Comparison of ENCODE assay signal across 8 cellular contexts in the genomic region with DNA sequence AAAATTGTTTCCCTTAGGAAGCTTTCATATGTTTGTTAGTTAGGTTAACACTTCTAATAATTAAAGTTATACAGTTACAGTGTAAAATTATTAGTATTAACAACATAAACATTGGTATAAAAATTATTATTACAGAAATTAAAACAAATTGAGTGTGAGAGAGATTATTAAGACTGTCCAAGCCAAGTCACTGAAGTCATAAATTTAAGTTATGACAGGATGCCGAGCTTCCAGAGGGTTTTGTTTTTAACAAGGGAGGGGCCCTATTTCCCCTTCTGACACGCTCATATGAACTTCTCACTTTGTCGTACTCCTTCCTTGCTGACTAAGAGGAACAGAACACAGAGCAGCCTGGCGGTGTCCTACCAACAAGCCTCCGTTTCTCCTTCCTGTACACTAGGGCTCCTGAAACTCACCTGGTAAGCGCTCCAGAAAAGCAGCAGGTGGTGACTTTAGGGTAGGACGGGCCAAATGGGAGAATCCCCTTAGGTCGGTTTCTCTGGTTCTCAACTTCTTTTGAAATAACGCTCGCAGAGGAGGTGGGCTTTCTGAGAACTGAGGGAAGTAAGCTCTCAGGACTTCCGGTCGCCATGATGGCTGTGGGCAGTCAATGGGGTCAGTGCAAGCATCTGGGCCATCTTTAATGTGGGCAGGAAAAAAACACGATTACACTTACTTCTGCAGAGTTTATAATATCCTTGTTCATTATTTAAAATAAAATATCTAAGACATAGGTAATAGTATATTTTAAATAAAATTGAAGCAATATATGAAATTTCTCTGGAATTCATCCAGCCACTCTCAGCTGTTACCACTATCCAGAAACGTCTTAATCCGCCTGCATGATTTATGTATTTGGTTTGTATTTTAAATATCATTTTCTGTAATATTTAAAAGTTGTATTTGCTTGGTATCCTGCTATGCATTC. TPM values are rescaled to one million over a fixed set of nuclear protein-coding genes. Genes with fewer than 3 reads are reported as not detected.
DNase-seq lines count a peak whose midpoint lies in the region; ATAC-seq, FAIRE-seq and TF ChIP-seq lines count a peak whose summit lies in the region.

A gene with protein sequence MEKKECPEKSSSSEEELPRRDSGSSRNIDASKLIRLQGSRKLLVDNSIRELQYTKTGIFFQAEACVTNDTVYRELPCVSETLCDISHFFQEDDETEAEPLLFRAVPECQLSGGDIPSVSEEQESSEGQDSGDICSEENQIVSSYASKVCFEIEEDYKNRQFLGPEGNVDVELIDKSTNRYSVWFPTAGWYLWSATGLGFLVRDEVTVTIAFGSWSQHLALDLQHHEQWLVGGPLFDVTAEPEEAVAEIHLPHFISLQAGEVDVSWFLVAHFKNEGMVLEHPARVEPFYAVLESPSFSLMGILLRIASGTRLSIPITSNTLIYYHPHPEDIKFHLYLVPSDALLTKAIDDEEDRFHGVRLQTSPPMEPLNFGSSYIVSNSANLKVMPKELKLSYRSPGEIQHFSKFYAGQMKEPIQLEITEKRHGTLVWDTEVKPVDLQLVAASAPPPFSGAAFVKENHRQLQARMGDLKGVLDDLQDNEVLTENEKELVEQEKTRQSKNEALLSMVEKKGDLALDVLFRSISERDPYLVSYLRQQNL (minus strand): TSS at position 537 of the 928 bp plus-strand sequence. CDS start 14,892 bp downstream, outside the sequence.

- TF ChIP-seq RAD21 in HepG2 (CRISPR knock-in tag; IDR thresholded peaks at IDR 0.05), result no peak

- H3K27ac ChIP-seq in dorsolateral prefrontal cortex (peak within 1 kb of the TSS; percentile 16 to 97 (median 88)), HepG2 (ENCODE audit: extremely low read length, insufficient read depth, low read length) (peak within 1 kb of the TSS; percentile 100)

- TSS peak; percentile 79 for BruUV-seq in HepG2 (replicated peaks; lab: Mats Ljungman, UMichigan)

- H4K20me1 ChIP-seq in HepG2 (ENCODE audit: insufficient read depth, low read length), result no peaks in the 10 kb centered on the region

- H3K9me3 ChIP-seq in HepG2 (ENCODE audit: low read length), result no peaks in the 10 kb centered on the region

- FAIRE-seq in HepG2 (lab: Jason Lieb, UNC), result peak; percentile 90

- H2AFZ ChIP-seq in HepG2 (ENCODE audit: low read length), result peak within 1 kb of the TSS; percentile 100

- peaks cover 8% of the 10 kb centered on the region for H3K79me2 ChIP-seq in HepG2 (ENCODE audit: insufficient read depth, low read length)

- in situ Hi-C loops in HepG2 (cut with HindIII; ENCODE audit: extremely low pct_ligation_motif_present, low pct_unique_long_range_greater_than_20kb), result loop anchor here (25.0 kb wide), 1 partner anchor 293 kb away; no protein-coding TSS in a partner anchor

- H3K27me3 ChIP-seq in dorsolateral prefrontal cortex, result no peaks in the 10 kb centered on the region
- H3K27me3 ChIP-seq in HepG2 (ENCODE audit: control insufficient read depth in 1 of 2, insufficient read depth in 2 of 2, low read length in 2 of 2), result no peaks in the 10 kb centered on the region

- CTCF ChIA-PET in HepG2 (lab: Yijun Ruan, JAX; ENCODE audit: low intra/inter-chr PET ratio, low total read pairs), result no interaction called here

- POLR2A ChIA-PET in HepG2 (lab: Yijun Ruan, JAX), result interaction anchor here (1.0 to 1.7 kb wide), 4 partner anchors 16 to 145 kb away, joined by 7 to 17 read pairs (median 10); partner anchors contain the start of genes LIG1, PLA2G4C and ZSWIM9

- DNase-seq in AG10803 (ENCODE audit: low read depth) (peak; percentile 87), NCI-H748 treated with DMSO at 0.1 percent for 48 hours (lab: John Stamatoyannopoulos, UW) (peak; percentile 94), dorsolateral prefrontal cortex (peak; percentile 65 to 87 (median 78)), HepG2 (ENCODE audit: low spot score) (peak; percentile 88)
- DNase-seq in activated CD4-positive, alpha-beta T cell treated with anti-CD3 and anti-CD28 coated beads, Interleukin-2, amount 50 U/mL, for 4 hours, result peak; percentile 77
- peak; percentile 64 to 71 for DNase-seq in stimulated activated CD4-positive, alpha-beta T cell treated with anti-CD3 and anti-CD28 coated beads, Interleukin-2, amount 100 ng/mL, for 48 hours

- intact Hi-C loops in dorsolateral prefrontal cortex (cut with DNase I) (loop anchor here (1.0 to 10.0 kb wide), 2 partner anchors 81 to 85 kb away; partner anchors contain the start of genes LIG1 (in 2 of the 2) and ZSWIM9 (in 2 of the 2)), HepG2 (cut with micrococcal nuclease; ENCODE audit: unreplicated experiment) (no loop called here)

- peak; percentile 23 for TF ChIP-seq CTCF in AG10803 (conservative IDR thresholded peaks at IDR 0.05; ENCODE audit: low read length)
- TF ChIP-seq CTCF in dorsolateral prefrontal cortex (IDR thresholded peaks at IDR 0.05 in 54 of 56, conservative IDR thresholded peaks at IDR 0.05 in 2 of 56; ENCODE audit: low read depth in 1 of 56, partially characterized antibody in 56 of 56), result peak in 40 of 56 donors; percentile 11 to 64 (median 34)
- no peak for TF ChIP-seq CTCF in HepG2 (CRISPR knock-in tag; IDR thresholded peaks at IDR 0.05)

- no peak for TF ChIP-seq EP300 in HepG2 (IDR thresholded peaks at IDR 0.05; ENCODE audit: low read depth in 2 of 2, low read length in 2 of 2)
- no peak for TF ChIP-seq EP300 in HepG2 (CRISPR knock-in tag; IDR thresholded peaks at IDR 0.05; ENCODE audit: borderline replicate concordance)

- peaks cover 0 to 2% of the 10 kb centered on the region in 2 experiments; a peak in 2 of 5 replicates for H3K36me3 ChIP-seq in HepG2 (replicated peaks in 1 of 2; ENCODE audit: control insufficient read depth in 1 of 2, insufficient read depth in 2 of 2, low read length in 2 of 2)

- 9% methylated on average over 15 of the region's 15 CpGs for WGBS in HepG2 (ENCODE audit: low lambda C conversion rate)

- TF ChIP-seq POLR2A in GM19099 (IDR thresholded peaks at IDR 0.05; ENCODE audit: extremely low read depth, insufficient read length, low read depth), result peak; percentile 79
- peak; percentile 79 to 80 for TF ChIP-seq POLR2A in HepG2 (IDR thresholded peaks at IDR 0.05; ENCODE audit: insufficient read depth in 1 of 2, low read depth in 2 of 2, low read length in 2 of 2)

- H3K4me3 ChIP-seq in AG10803 (ENCODE audit: low read length), result peak within 1 kb of the TSS; percentile 92
- H3K4me3 ChIP-seq in dorsolateral prefrontal cortex, result peak within 1 kb of the TSS; percentile 46 to 90 (median 70)
- H3K4me3 ChIP-seq in HepG2 (replicated peaks in 1 of 3; ENCODE audit: insufficient read depth in 1 of 3, low read depth in 2 of 3, low read length in 3 of 3), result peak within 1 kb of the TSS; percentile 88 to 100 (median 93)

- H3K4me1 ChIP-seq in HepG2 (ENCODE audit: insufficient read depth, low read length), result peaks cover 26% of the 10 kb centered on the region

- H3K9ac ChIP-seq in HepG2 (ENCODE audit: insufficient read depth, low read depth, low read length), result peak within 1 kb of the TSS; percentile 96

- ATAC-seq in HG03469 (IDR thresholded peaks at IDR 0.05; ENCODE audit: unreplicated experiment) (peak; percentile 45), HepG2 (peak; percentile 93)

- H3K4me2 ChIP-seq in HepG2 (ENCODE audit: low read depth, low read length), result peak within 1 kb of the TSS; percentile 80

TF ChIP-seq in HepG2, 621 proteins besides CTCF, POLR2A, EP300 and RAD21 (continues in another document):
- TF ChIP-seq ZBTB26 (CRISPR knock-in tag; IDR thresholded peaks at IDR 0.05; ENCODE audit: borderline replicate concordance) (peak; percentile 74; the same call in 1 of the 2 replicates), CBX5 (CRISPR knock-in tag; IDR thresholded peaks at IDR 0.05; ENCODE audit: borderline replicate concordance) (0 out of 2 replicates have a peak, but pooled peaks have one; percentile 37), ZNF446 (CRISPR knock-in tag; IDR thresholded peaks at IDR 0.05) (no peak), SNAPC2 (CRISPR knock-in tag; IDR thresholded peaks at IDR 0.05) (no peak), SMYD3 (CRISPR knock-in tag; IDR thresholded peaks at IDR 0.05) (no peak), ESRRA (CRISPR knock-in tag; IDR thresholded peaks at IDR 0.05; ENCODE audit: low read depth) (no peak), NFRKB (IDR thresholded peaks at IDR 0.05) (peak; percentile 48; the same call in 1 of the 2 replicates), FOSL1 (CRISPR knock-in tag; IDR thresholded peaks at IDR 0.05; ENCODE audit: borderline replicate concordance) (no peak)

RNA-seq across cellular contexts. Expression of the gene that starts here (rescaled TPM):
- total RNA-seq in dorsolateral prefrontal cortex (10 to 100 TPM; 10.8 to 45.2 (median 24.0) TPM), HepG2 (2016; rRNA removed; fragmentation: Illumina TruSeq; extraction: Trizol) (19.2 and 22.6 TPM in 2 replicates)
- 10.5 and 12.2 TPM in 2 replicates for total RNA-seq in HepG2 (2016; cell fraction: cytosol; rRNA removed; fragmentation: Illumina TruSeq; extraction: Trizol; ENCODE audit: low read depth)
- total RNA-seq in HepG2 (2016; cell fraction: insoluble cytoplasmic fraction; rRNA removed; fragmentation: Illumina TruSeq; extraction: Trizol), result 20.3 and 22.0 TPM in 2 replicates
- 14.9 and 16.2 TPM in 2 replicates for total RNA-seq in HepG2 (2016; cell fraction: membrane; rRNA removed; fragmentation: Illumina TruSeq; extraction: Trizol)
- total RNA-seq in HepG2 (2016; cell fraction: nucleus; rRNA removed; fragmentation: Illumina TruSeq; extraction: Trizol), result 27.3 and 27.4 TPM in 2 replicates
- polyA plus RNA-seq in HepG2 (2011; rRNA removed), result 12.6 and 15.0 TPM in 2 replicates
- polyA plus RNA-seq in HepG2 (2011; cell fraction: cytosol; rRNA removed), result 6.0 and 6.2 TPM in 2 replicates
- 55.7 and 59.6 TPM in 2 replicates for polyA plus RNA-seq in HepG2 (2011; cell fraction: nucleus; rRNA removed)
- polyA plus RNA-seq in HepG2 (2012), result 15.3 and 16.1 TPM in 2 replicates
- polyA plus RNA-seq in HepG2 (2016; cell fraction: cytosol; fragmentation: Illumina TruSeq; extraction: Trizol; ENCODE audit: low read depth), result 8.2 and 8.4 TPM in 2 replicates
- polyA plus RNA-seq in HepG2 (2016; cell fraction: insoluble cytoplasmic fraction; fragmentation: Illumina TruSeq; extraction: Trizol; ENCODE audit: low read depth), result 18.5 and 19.2 TPM in 2 replicates
- polyA plus RNA-seq in HepG2 (2016; cell fraction: membrane; fragmentation: Illumina TruSeq; extraction: Trizol; ENCODE audit: low read depth), result 9.8 TPM in 2 replicates
- 40.8 and 46.1 TPM in 2 replicates for polyA plus RNA-seq in HepG2 (2016; cell fraction: nucleus; fragmentation: Illumina TruSeq; extraction: Trizol; ENCODE audit: insufficient read depth, low read depth)
- polyA minus RNA-seq in HepG2 (2011; rRNA and poly(A)+ RNA removed; ENCODE audit: low replicate concordance), result 11.4 and 14.4 TPM in 2 replicates
- polyA minus RNA-seq in HepG2 (2011; cell fraction: cytosol; rRNA and poly(A)+ RNA removed), result 6.8 and 7.5 TPM in 2 replicates
- 61.5 and 62.0 TPM in 2 replicates for polyA minus RNA-seq in HepG2 (2011; cell fraction: nucleus; rRNA and poly(A)+ RNA removed)

Comparison
In these comparisons a context has a peak if more than half of its experiments do, and no peak if none do; other contexts are left out.
1. Peak in every context shown above with its lines: DNase-seq, ATAC-seq, H3K4me3 ChIP-seq and H3K27ac ChIP-seq.